ENCODE assay signal across 2 cellular contexts in the genomic region with DNA sequence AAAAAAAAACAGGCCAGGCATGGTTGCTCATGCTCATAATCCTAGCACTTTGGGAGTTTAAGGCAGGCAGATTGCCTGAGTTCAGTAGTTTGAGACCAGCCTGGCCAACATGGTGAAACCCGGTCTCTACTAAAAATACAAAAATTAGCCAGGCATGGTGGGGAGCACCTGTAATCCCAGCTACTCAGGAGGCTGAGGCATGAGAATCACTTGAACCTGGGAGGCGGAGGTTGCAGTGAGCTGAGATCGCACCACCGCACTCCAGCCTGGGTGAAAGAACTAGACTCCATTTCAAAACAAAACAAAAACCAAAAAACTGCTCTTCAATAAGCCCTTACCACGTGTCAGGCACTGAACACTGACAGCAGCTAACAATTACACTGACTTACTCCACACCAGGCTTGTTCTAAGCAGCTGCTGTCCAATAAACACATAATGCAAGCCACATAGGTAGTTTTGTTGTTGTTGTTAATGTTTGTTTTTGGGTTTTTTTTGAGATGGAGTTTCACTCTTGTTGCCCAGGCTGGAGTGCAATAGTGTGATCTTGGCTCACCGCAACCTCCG.
TF ChIP-seq lines count a peak whose summit lies in the region.

No MANE protein-coding gene starts in this region.

TF ChIP-seq in HEK293, 187 proteins besides CTCF, POLR2A, EP300 and RAD21:
- peak; percentile 39; the same call in 1 of the 2 replicates for TF ChIP-seq ZNF394 (tag by site-specific recombination; IDR thresholded peaks at IDR 0.05; ENCODE audit: borderline replicate concordance)

TF ChIP-seq in GM12878, 131 proteins besides CTCF, POLR2A, EP300 and RAD21:
- TF ChIP-seq, protein P1, sequence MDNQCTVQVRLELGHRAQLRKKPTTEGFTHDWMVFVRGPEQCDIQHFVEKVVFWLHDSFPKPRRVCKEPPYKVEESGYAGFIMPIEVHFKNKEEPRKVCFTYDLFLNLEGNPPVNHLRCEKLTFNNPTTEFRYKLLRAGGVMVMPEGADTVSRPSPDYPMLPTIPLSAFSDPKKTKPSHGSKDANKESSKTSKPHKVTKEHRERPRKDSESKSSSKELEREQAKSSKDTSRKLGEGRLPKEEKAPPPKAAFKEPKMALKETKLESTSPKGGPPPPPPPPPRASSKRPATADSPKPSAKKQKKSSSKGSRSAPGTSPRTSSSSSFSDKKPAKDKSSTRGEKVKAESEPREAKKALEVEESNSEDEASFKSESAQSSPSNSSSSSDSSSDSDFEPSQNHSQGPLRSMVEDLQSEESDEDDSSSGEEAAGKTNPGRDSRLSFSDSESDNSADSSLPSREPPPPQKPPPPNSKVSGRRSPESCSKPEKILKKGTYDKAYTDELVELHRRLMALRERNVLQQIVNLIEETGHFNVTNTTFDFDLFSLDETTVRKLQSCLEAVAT (IDR thresholded peaks at IDR 0.05): peak; percentile 92
